Comparison of ENCODE assay signal across 23 cellular contexts in genomic region chr4:101115841-101116240, GRCh38.
"Had no signal": no experiment of that assay in that cellular context is flagged by ENCODE, and none has a peak within 500 bp of the region (broad histone marks: within the 10 kb centered on the region; RNA-seq: fewer than 3 reads in every experiment).

No MANE protein-coding gene starts in this region.

- H3K9me3 Mint-ChIP-seq: activated CD4-positive, alpha-beta memory T cell treated with anti-CD3 and anti-CD28 coated beads, Interleukin-2, amount 10 ng/mL, durations not matched to agents 7 days and 5 days; activated naive CD8-positive, alpha-beta T cell treated with anti-CD3 and anti-CD28 coated beads, Interleukin-2, amount 50 U/mL, for 24 hours; activated T-cell treated with anti-CD3 and anti-CD28 coated beads, Interleukin-2, amount 50 U/mL, for 72 hours; natural killer cell; stimulated activated naive CD8-positive, alpha-beta T cell treated with anti-CD3 and anti-CD28 coated beads, Interleukin-15, amount 100 ng/mL, for 72 hours; T-cell; T-helper 2 cell treated with Interferon-gamma antibody and Interleukin-4, amounts not matched to agents 5 μg/mL and 100 μg/mL, for 36 hours had no signal

- H3K9me3 ChIP-seq: esophagus squamous epithelium, gastrocnemius medialis, left ventricle myocardium inferior, upper lobe of left lung had no signal

- H3K36me3 Mint-ChIP-seq: natural killer cell had no signal

- H3K4me1 Mint-ChIP-seq: activated CD4-positive, alpha-beta memory T cell treated with anti-CD3 and anti-CD28 coated beads, Interleukin-2, amount 10 ng/mL, durations not matched to agents 7 days and 5 days; activated CD4-positive, alpha-beta T cell treated with anti-CD3 and anti-CD28 coated beads, Interleukin-2, amount 10 ng/mL, durations not matched to agents 24 days and 14 days; stimulated activated naive CD8-positive, alpha-beta T cell treated with anti-CD3 and anti-CD28 coated beads, Interleukin-15, amount 100 ng/mL, for 72 hours had no signal

- ATAC-seq: activated CD4-positive, CD25-positive, alpha-beta regulatory T cell treated with anti-CD3 and anti-CD28 coated beads, Interleukin-2, amount 50 U/mL, for 24 hours; activated naive CD8-positive, alpha-beta T cell treated with anti-CD3 and anti-CD28 coated beads, Interleukin-2, amount 50 U/mL, for 24 hours; activated T-cell treated with anti-CD3 and anti-CD28 coated beads, Interleukin-2, amount 50 U/mL, for 72 hours; natural killer cell; stimulated activated naive CD8-positive, alpha-beta T cell treated with anti-CD3 and anti-CD28 coated beads, Interleukin-15, amount 100 ng/mL, for 72 hours; T-cell had no signal

- H3K4me3 Mint-ChIP-seq: activated CD4-positive, alpha-beta memory T cell treated with anti-CD3 and anti-CD28 coated beads, Interleukin-2, amount 10 ng/mL, durations not matched to agents 7 days and 5 days; activated CD4-positive, alpha-beta T cell treated with anti-CD3 and anti-CD28 coated beads, Interleukin-2, amount 10 ng/mL, durations not matched to agents 24 days and 14 days; activated naive CD8-positive, alpha-beta T cell treated with anti-CD3 and anti-CD28 coated beads, Interleukin-2, amount 50 U/mL, for 24 hours; activated T-cell treated with anti-CD3 and anti-CD28 coated beads, Interleukin-2, amount 50 U/mL, for 72 hours; natural killer cell; stimulated activated naive CD8-positive, alpha-beta T cell treated with anti-CD3 and anti-CD28 coated beads, Interleukin-15, amount 100 ng/mL, for 72 hours; T-cell; T-helper 2 cell treated with Interferon-gamma antibody and Interleukin-4, amounts not matched to agents 5 μg/mL and 100 μg/mL, for 36 hours had no signal

- H3K36me3 ChIP-seq: cardiac muscle cell, esophagus squamous epithelium, gastrocnemius medialis, left ventricle myocardium inferior, upper lobe of left lung had no signal

- DNase-seq: activated CD4-positive, alpha-beta memory T cell treated with anti-CD3 and anti-CD28 coated beads, Interleukin-2, amount 10 ng/mL, durations not matched to agents 7 days and 5 days; activated CD4-positive, alpha-beta T cell treated with anti-CD3 and anti-CD28 coated beads, Interleukin-2, amount 10 ng/mL, durations not matched to agents 24 days and 14 days; activated effector memory CD4-positive, alpha-beta T cell treated with anti-CD3 and anti-CD28 coated beads, Interleukin-2, amount 50 U/mL, for 16 hours; activated naive CD4-positive, alpha-beta T cell treated with anti-CD3 and anti-CD28 coated beads, Interleukin-2, amount 50 U/mL, for 16 hours; activated naive CD8-positive, alpha-beta T cell treated with anti-CD3 and anti-CD28 coated beads, Interleukin-2, amount 50 U/mL, for 24 hours; activated T-cell treated with anti-CD3 and anti-CD28 coated beads, Interleukin-2, amount 50 U/mL, for 72 hours; dermis blood vessel endothelial cell; effector memory CD4-positive, alpha-beta T cell; esophagus squamous epithelium; gastrocnemius medialis; kidney glomerular epithelial cell; left ventricle myocardium inferior; natural killer cell; stimulated activated CD4-positive, alpha-beta T cell treated with anti-CD3 and anti-CD28 coated beads, Interleukin-12 subunit alpha, Interleukin-12 subunit beta, amount 100 ng/mL, for 4 hours; stimulated activated CD4-positive, alpha-beta T cell treated with anti-CD3 and anti-CD28 coated beads, Interleukin-4, amount 100 ng/mL, for 4 hours; stimulated activated naive CD8-positive, alpha-beta T cell treated with anti-CD3 and anti-CD28 coated beads, Interleukin-15, amount 100 ng/mL, for 72 hours; T-cell; upper lobe of left lung had no signal

- H3K27ac Mint-ChIP-seq: activated CD4-positive, alpha-beta memory T cell treated with anti-CD3 and anti-CD28 coated beads, Interleukin-2, amount 10 ng/mL, durations not matched to agents 7 days and 5 days; activated CD4-positive, alpha-beta T cell treated with anti-CD3 and anti-CD28 coated beads, Interleukin-2, amount 10 ng/mL, durations not matched to agents 24 days and 14 days; activated naive CD8-positive, alpha-beta T cell treated with anti-CD3 and anti-CD28 coated beads, Interleukin-2, amount 50 U/mL, for 24 hours; activated T-cell treated with anti-CD3 and anti-CD28 coated beads, Interleukin-2, amount 50 U/mL, for 72 hours; stimulated activated naive CD8-positive, alpha-beta T cell treated with anti-CD3 and anti-CD28 coated beads, Interleukin-15, amount 100 ng/mL, for 72 hours; T-cell; T-helper 2 cell treated with Interferon-gamma antibody and Interleukin-4, amounts not matched to agents 5 μg/mL and 100 μg/mL, for 36 hours had no signal

- H3K27ac ChIP-seq: cardiac muscle cell, gastrocnemius medialis, left ventricle myocardium inferior, upper lobe of left lung, VCaP had no signal

- H3K27me3 ChIP-seq: cardiac muscle cell, esophagus squamous epithelium, gastrocnemius medialis, upper lobe of left lung had no signal

- H3K27me3 Mint-ChIP-seq: activated CD4-positive, alpha-beta memory T cell treated with anti-CD3 and anti-CD28 coated beads, Interleukin-2, amount 10 ng/mL, durations not matched to agents 7 days and 5 days; activated CD4-positive, alpha-beta T cell treated with anti-CD3 and anti-CD28 coated beads, Interleukin-2, amount 10 ng/mL, durations not matched to agents 24 days and 14 days; activated naive CD8-positive, alpha-beta T cell treated with anti-CD3 and anti-CD28 coated beads, Interleukin-2, amount 50 U/mL, for 24 hours; progenitor cell of endocrine pancreas; stimulated activated naive CD8-positive, alpha-beta T cell treated with anti-CD3 and anti-CD28 coated beads, Interleukin-15, amount 100 ng/mL, for 72 hours; T-cell had no signal

- H3K4me3 ChIP-seq: cardiac muscle cell, esophagus squamous epithelium, gastrocnemius medialis, left ventricle myocardium inferior, upper lobe of left lung had no signal
